Comparison of ENCODE assay signal across 27 cellular contexts in the genomic region with DNA sequence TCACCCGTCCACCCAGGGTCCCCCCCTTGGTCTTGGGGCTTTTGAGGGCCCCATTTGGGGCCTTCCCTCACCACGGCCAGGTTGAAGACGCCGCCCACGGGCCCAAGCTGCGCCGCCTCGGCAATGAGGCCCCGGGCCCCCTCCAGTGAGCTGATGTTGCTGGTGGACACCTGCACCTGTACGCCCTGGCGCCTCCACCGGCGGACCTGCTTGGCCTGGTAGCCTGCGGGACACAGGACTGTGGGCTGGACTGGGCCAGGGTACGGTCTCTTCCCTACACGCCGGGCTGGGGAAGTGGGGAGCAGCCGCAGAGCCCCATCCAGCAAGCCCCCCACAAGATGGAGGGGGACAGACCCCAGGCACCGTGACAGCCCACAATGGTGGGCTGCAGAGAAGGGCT. TPM values are rescaled to one million over a fixed set of nuclear protein-coding genes. Genes with fewer than 3 reads are reported as not detected.
A peak's percentile ranks its signal among the peaks of the same experiment; 100 is the strongest.
DNase-seq lines count a peak whose midpoint lies in the region; ATAC-seq, FAIRE-seq and TF ChIP-seq lines count a peak whose summit lies in the region.
"Had no signal": no experiment of that assay in that cellular context is flagged by ENCODE, and none has a peak within 500 bp of the region (broad histone marks: within the 10 kb centered on the region; RNA-seq: fewer than 3 reads in every experiment).

No MANE protein-coding gene starts in this region.

- H3K9me3 ChIP-seq in HepG2 (ENCODE audit: low read length) (no peaks in the 10 kb centered on the region), right lobe of liver (no peaks in the 10 kb centered on the region), neuronal stem cell (replicated peaks in 1 of 2; ENCODE audit: control insufficient read depth in 2 of 2, insufficient read depth in 1 of 2, low read depth in 1 of 2, low read length in 2 of 2) (peaks cover 0 to 1% of the 10 kb centered on the region in 2 donors), neural progenitor cell (ENCODE audit: low read depth) (no peaks in the 10 kb centered on the region)
- H3K9me3 ChIP-seq: BE2C, BLaER1 had no signal

- no peak overlapping the region for H3K4me3 Mint-ChIP-seq in neural progenitor cell
- H3K4me3 Mint-ChIP-seq: CD14-positive monocyte; CD4-positive, alpha-beta memory T cell; CD4-positive, CD25-positive, alpha-beta regulatory T cell; CD8-positive, alpha-beta memory T cell had no signal

- peak overlapping the region; percentile 78 for H2BK5ac ChIP-seq in neuronal stem cell (ENCODE audit: low read length)

- POLR2A ChIA-PET in HepG2 (lab: Yijun Ruan, JAX) (no interaction called here), RWPE1 (lab: Yijun Ruan, JAX; ENCODE audit: low non-redundant PET) (no interaction called here)

- H3K27me3 Mint-ChIP-seq in neural progenitor cell (ENCODE audit: insufficient read depth, low read depth), result peaks cover 2% of the 10 kb centered on the region
- H3K27me3 Mint-ChIP-seq: CD4-positive, alpha-beta memory T cell; CD4-positive, CD25-positive, alpha-beta regulatory T cell; CD8-positive, alpha-beta memory T cell had no signal

- intact Hi-C loops in HepG2 (cut with micrococcal nuclease; ENCODE audit: unreplicated experiment) (no loop called here), right lobe of liver (cut with DNase I) (loop anchor here in 1 of 2 donors (10.0 kb wide), 1 partner anchor 48 kb away; the partner anchor contains the start of genes DCXR and RAC3)

- TF ChIP-seq CTCF in HepG2 (CRISPR knock-in tag; IDR thresholded peaks at IDR 0.05) (no peak), right lobe of liver (IDR thresholded peaks at IDR 0.05) (no peak), RWPE1 (conservative IDR thresholded peaks at IDR 0.05; ENCODE audit: low read depth) (no peak), neural progenitor cell (IDR thresholded peaks at IDR 0.05) (no peak)

- no peak for FAIRE-seq in HepG2 (lab: Jason Lieb, UNC)
- FAIRE-seq: A204.1, GM12878, GM12892, GM18507 had no signal

- no peak overlapping the region for H2BK12ac ChIP-seq in neuronal stem cell (ENCODE audit: low read length)

- H4K91ac ChIP-seq in neuronal stem cell (ENCODE audit: low read depth, low read length, poor library complexity), result no peak overlapping the region

- no peak for TF ChIP-seq RAD21 in HepG2 (CRISPR knock-in tag; IDR thresholded peaks at IDR 0.05)

- H3K4me3 ChIP-seq in HepG2 (replicated peaks in 1 of 3; ENCODE audit: insufficient read depth in 1 of 3, low read depth in 2 of 3, low read length in 3 of 3), result no peak overlapping the region
- H3K4me3 ChIP-seq in right lobe of liver, result no peak overlapping the region
- H3K4me3 ChIP-seq in neuronal stem cell (ENCODE audit: low read length in 2 of 2), result no peak overlapping the region
- no peak overlapping the region for H3K4me3 ChIP-seq in neural progenitor cell
- H3K4me3 ChIP-seq: BLaER1, GM12878 had no signal

- H3K79me1 ChIP-seq in neuronal stem cell (ENCODE audit: low read depth, low read length), result peaks cover 46% of the 10 kb centered on the region

- no peak overlapping the region for H3K27ac Mint-ChIP-seq in neural progenitor cell
- H3K27ac Mint-ChIP-seq: CD4-positive, alpha-beta memory T cell; CD4-positive, CD25-positive, alpha-beta regulatory T cell; CD8-positive, alpha-beta memory T cell had no signal

- DNase-seq in HepG2 (ENCODE audit: low spot score), result no peak
- DNase-seq in right lobe of liver, result no peak
- DNase-seq in RWPE1 (ENCODE audit: low spot score), result no peak
- no peak for DNase-seq in neuronal stem cell (ENCODE audit: low spot score)
- no peak for DNase-seq in substantia nigra (lab: John Stamatoyannopoulos, UW)
- no peak for DNase-seq in neural progenitor cell (ENCODE audit: low spot score)
- DNase-seq: 8988T; ACHN; BE2C; C1 segment of cervical spinal cord; CD4-positive, alpha-beta memory T cell; CD4-positive, CD25-positive, alpha-beta regulatory T cell; CD8-positive, alpha-beta memory T cell; COR-L47; DMS 273 treated with DMSO at 0.1 percent for 48 hours; DMS153; DMS53; DMS79; DND-41; EL; GDM1 had no signal

- H2AK5ac ChIP-seq in neuronal stem cell (ENCODE audit: low read depth, low read length), result no peak overlapping the region

- H3K18ac ChIP-seq in neuronal stem cell (ENCODE audit: low read length), result no peak overlapping the region

- no TSS peak for BruUV-seq in HepG2 (replicated peaks; lab: Mats Ljungman, UMichigan)

- in situ Hi-C loops in HepG2 (cut with HindIII; ENCODE audit: extremely low pct_ligation_motif_present, low pct_unique_long_range_greater_than_20kb), result no loop called here

- H3K27ac ChIP-seq in HepG2 (ENCODE audit: extremely low read length, insufficient read depth, low read length) (no peak overlapping the region), right lobe of liver (no peak overlapping the region), RWPE1 (peak overlapping the region; percentile 96), neuronal stem cell (replicated peaks; ENCODE audit: low read length) (no peak overlapping the region), substantia nigra (ENCODE audit: low read depth, low read length, poor library complexity, severe bottlenecking) (no peak overlapping the region), neural progenitor cell (no peak overlapping the region)
- H3K27ac ChIP-seq: BLaER1 had no signal

- H4K20me1 ChIP-seq in HepG2 (ENCODE audit: insufficient read depth, low read length) (peaks cover 61% of the 10 kb centered on the region), neural progenitor cell (ENCODE audit: low read depth) (peaks cover 81% of the 10 kb centered on the region)

- no peak overlapping the region for H3K4ac ChIP-seq in neuronal stem cell (ENCODE audit: low read length)

- ATAC-seq in HepG2, result no peak
- ATAC-seq in right lobe of liver, result no peak
- ATAC-seq: GM12878 had no signal

- H2AFZ ChIP-seq in HepG2 (ENCODE audit: low read length) (no peak overlapping the region), neuronal stem cell (ENCODE audit: low read length) (no peak overlapping the region), neural progenitor cell (replicated peaks) (no peak overlapping the region)

- H3K23ac ChIP-seq in neuronal stem cell (ENCODE audit: low read depth, low read length, poor library complexity), result no peak overlapping the region

- H3K36me3 Mint-ChIP-seq in neural progenitor cell, result peaks cover 5% of the 10 kb centered on the region
- H3K36me3 Mint-ChIP-seq: CD4-positive, CD25-positive, alpha-beta regulatory T cell had no signal

- no peaks in the 10 kb centered on the region for H3K9me3 Mint-ChIP-seq in neural progenitor cell
- H3K9me3 Mint-ChIP-seq: CD4-positive, alpha-beta memory T cell; CD4-positive, CD25-positive, alpha-beta regulatory T cell; CD8-positive, alpha-beta memory T cell had no signal

- H3K9ac ChIP-seq in HepG2 (ENCODE audit: insufficient read depth, low read depth, low read length) (no peak overlapping the region), neuronal stem cell (ENCODE audit: low read depth, low read length, poor library complexity) (no peak overlapping the region), neural progenitor cell (no peak overlapping the region)
- H3K9ac ChIP-seq: BLaER1 had no signal

- CTCF ChIA-PET in HepG2 (lab: Yijun Ruan, JAX; ENCODE audit: low intra/inter-chr PET ratio, low total read pairs) (no interaction called here), RWPE1 (lab: Yijun Ruan, JAX) (no interaction called here)

- 99% methylated on average over 14 of the region's 19 CpGs for WGBS in HepG2 (ENCODE audit: low lambda C conversion rate)
- no CpG with 5 or more reads among the region's 19 CpGs for WGBS in right lobe of liver (ENCODE audit: insufficient coverage, low coverage, low lambda C conversion rate, missing lambda C conversion rate)
- WGBS in neuronal stem cell (ENCODE audit: extremely low coverage in 2 of 2, insufficient read length in 2 of 2, insufficient replicate concordance in 1 of 2), 2 donors, result no CpG with 5 or more reads among the region's 19 CpGs

- peaks cover 2% of the 10 kb centered on the region for H3K79me2 ChIP-seq in HepG2 (ENCODE audit: insufficient read depth, low read length)
- no peaks in the 10 kb centered on the region for H3K79me2 ChIP-seq in neural progenitor cell (ENCODE audit: low read depth)

- H3K4me1 ChIP-seq in HepG2 (ENCODE audit: insufficient read depth, low read length), result no peaks in the 10 kb centered on the region
- H3K4me1 ChIP-seq in right lobe of liver, result no peaks in the 10 kb centered on the region
- peaks cover 0 to 3% of the 10 kb centered on the region in 2 donors for H3K4me1 ChIP-seq in neuronal stem cell (ENCODE audit: control insufficient read depth in 2 of 2, insufficient read depth in 1 of 2, low read depth in 1 of 2, low read length in 2 of 2)
- H3K4me1 ChIP-seq in neural progenitor cell, result no peaks in the 10 kb centered on the region
- H3K4me1 ChIP-seq: BE2C had no signal

- H3K27me3 ChIP-seq in HepG2 (ENCODE audit: control insufficient read depth in 1 of 2, insufficient read depth in 2 of 2, low read length in 2 of 2) (no peaks in the 10 kb centered on the region), right lobe of liver (no peaks in the 10 kb centered on the region), neuronal stem cell (ENCODE audit: control insufficient read depth in 3 of 3, insufficient read depth in 3 of 3, low read depth in 1 of 3, low read length in 3 of 3) (no peaks in the 10 kb centered on the region), neural progenitor cell (no peaks in the 10 kb centered on the region)
- H3K27me3 ChIP-seq: BE2C, BLaER1 had no signal

- peaks cover 2% of the 10 kb centered on the region for H3K4me1 Mint-ChIP-seq in neural progenitor cell
- H3K4me1 Mint-ChIP-seq: CD14-positive monocyte; CD4-positive, alpha-beta memory T cell; CD4-positive, CD25-positive, alpha-beta regulatory T cell; CD8-positive, alpha-beta memory T cell had no signal

- peaks cover 76 to 89% of the 10 kb centered on the region in 2 experiments for H3K36me3 ChIP-seq in HepG2 (replicated peaks in 1 of 2; ENCODE audit: control insufficient read depth in 1 of 2, insufficient read depth in 2 of 2, low read length in 2 of 2)
- peaks cover 12 to 96% (median 46%) of the 10 kb centered on the region in 4 donors for H3K36me3 ChIP-seq in right lobe of liver
- peaks cover 83 to 98% of the 10 kb centered on the region in 2 donors for H3K36me3 ChIP-seq in neuronal stem cell (replicated peaks in 1 of 2; ENCODE audit: control insufficient read depth in 2 of 2, insufficient read depth in 2 of 2, low read length in 2 of 2)
- H3K36me3 ChIP-seq in neural progenitor cell, result no peaks in the 10 kb centered on the region

- H3K4me2 ChIP-seq in HepG2 (ENCODE audit: low read depth, low read length), result no peak overlapping the region
- no peak overlapping the region for H3K4me2 ChIP-seq in neuronal stem cell (ENCODE audit: insufficient read depth, low read length, poor library complexity, severe bottlenecking)
- no peak overlapping the region for H3K4me2 ChIP-seq in neural progenitor cell
- H3K4me2 ChIP-seq: BLaER1 had no signal

- H4K8ac ChIP-seq in neuronal stem cell (ENCODE audit: low read depth, low read length), result no peak overlapping the region

- H2BK120ac ChIP-seq in neuronal stem cell (ENCODE audit: low read depth, low read length), result no peak overlapping the region

- TF ChIP-seq POLR2A in HepG2 (IDR thresholded peaks at IDR 0.05; ENCODE audit: insufficient read depth in 1 of 2, low read depth in 2 of 2, low read length in 2 of 2) (no peak), right lobe of liver (IDR thresholded peaks at IDR 0.05) (no peak)

- TF ChIP-seq EP300 in HepG2 (IDR thresholded peaks at IDR 0.05; ENCODE audit: low read depth in 2 of 2, low read length in 2 of 2) (no peak), HepG2 (CRISPR knock-in tag; IDR thresholded peaks at IDR 0.05; ENCODE audit: borderline replicate concordance) (no peak)

- no peak overlapping the region for H2BK15ac ChIP-seq in neuronal stem cell (ENCODE audit: low read length)

- H3K14ac ChIP-seq in neuronal stem cell (ENCODE audit: low read length), result no peak overlapping the region

- peaks cover 21% of the 10 kb centered on the region for H3F3A ChIP-seq in neural progenitor cell (ENCODE audit: low read depth)

RNA-seq across cellular contexts. Expression of gene FASN, which starts 15.6 kb away (rescaled TPM):
- 101 and 192 TPM in 2 replicates for total RNA-seq in HepG2 (2016; rRNA removed; fragmentation: Illumina TruSeq; extraction: Trizol)
- total RNA-seq in HepG2 (2016; cell fraction: cytosol; rRNA removed; fragmentation: Illumina TruSeq; extraction: Trizol; ENCODE audit: low read depth), result 28.4 and 29.9 TPM in 2 replicates
- 118 and 157 TPM in 2 replicates for total RNA-seq in HepG2 (2016; cell fraction: insoluble cytoplasmic fraction; rRNA removed; fragmentation: Illumina TruSeq; extraction: Trizol)
- total RNA-seq in HepG2 (2016; cell fraction: membrane; rRNA removed; fragmentation: Illumina TruSeq; extraction: Trizol), result 63.2 and 68.3 TPM in 2 replicates
- total RNA-seq in HepG2 (2016; cell fraction: nucleus; rRNA removed; fragmentation: Illumina TruSeq; extraction: Trizol), result 147 and 173 TPM in 2 replicates
- polyA plus RNA-seq in HepG2 (2011; rRNA removed), result 51.7 and 92.4 TPM in 2 replicates
- polyA plus RNA-seq in HepG2 (2011; cell fraction: cytosol; rRNA removed), result 62.2 and 67.6 TPM in 2 replicates
- polyA plus RNA-seq in HepG2 (2011; cell fraction: nucleus; rRNA removed), result 516 and 545 TPM in 2 replicates
- 163 and 245 TPM in 2 replicates for polyA plus RNA-seq in HepG2 (2012)
- polyA plus RNA-seq in HepG2 (2016; cell fraction: cytosol; fragmentation: Illumina TruSeq; extraction: Trizol; ENCODE audit: low read depth), result 24.8 and 25.4 TPM in 2 replicates
- polyA plus RNA-seq in HepG2 (2016; cell fraction: insoluble cytoplasmic fraction; fragmentation: Illumina TruSeq; extraction: Trizol; ENCODE audit: low read depth), result 209 and 303 TPM in 2 replicates
- polyA plus RNA-seq in HepG2 (2016; cell fraction: membrane; fragmentation: Illumina TruSeq; extraction: Trizol; ENCODE audit: low read depth), result 52.3 and 61.0 TPM in 2 replicates
- polyA plus RNA-seq in HepG2 (2016; cell fraction: nucleus; fragmentation: Illumina TruSeq; extraction: Trizol; ENCODE audit: insufficient read depth, low read depth), result 501 and 529 TPM in 2 replicates
- 35.6 and 241 TPM in 2 replicates for polyA minus RNA-seq in HepG2 (2011; rRNA and poly(A)+ RNA removed; ENCODE audit: low replicate concordance)
- 226 and 344 TPM in 2 replicates for polyA minus RNA-seq in HepG2 (2011; cell fraction: cytosol; rRNA and poly(A)+ RNA removed)
- polyA minus RNA-seq in HepG2 (2011; cell fraction: nucleus; rRNA and poly(A)+ RNA removed), result 97.7 and 151 TPM in 2 replicates
- 100 to 1,000 TPM in 4 of 6 experiments, 10 to 100 TPM in 2; 76.5 to 290 (median 217) TPM for total RNA-seq in right lobe of liver
- 128 TPM for polyA plus RNA-seq in neuronal stem cell (2013, experiment 1 of 2)
- polyA plus RNA-seq in neuronal stem cell (2013, experiment 2 of 2), result 131 TPM
- 77.9 and 266 TPM in 2 replicates for total RNA-seq in neural progenitor cell (ENCODE audit: low replicate concordance)

RNA-seq across cellular contexts. Expression of gene DUS1L, which starts 16.9 kb away (rescaled TPM):
- total RNA-seq in HepG2 (2016; rRNA removed; fragmentation: Illumina TruSeq; extraction: Trizol), result 67.9 and 109 TPM in 2 replicates
- total RNA-seq in HepG2 (2016; cell fraction: cytosol; rRNA removed; fragmentation: Illumina TruSeq; extraction: Trizol; ENCODE audit: low read depth), result 206 and 220 TPM in 2 replicates
- 58.4 and 113 TPM in 2 replicates for total RNA-seq in HepG2 (2016; cell fraction: insoluble cytoplasmic fraction; rRNA removed; fragmentation: Illumina TruSeq; extraction: Trizol)
- total RNA-seq in HepG2 (2016; cell fraction: membrane; rRNA removed; fragmentation: Illumina TruSeq; extraction: Trizol), result 268 and 276 TPM in 2 replicates
- total RNA-seq in HepG2 (2016; cell fraction: nucleus; rRNA removed; fragmentation: Illumina TruSeq; extraction: Trizol), result 69.9 and 102 TPM in 2 replicates
- polyA plus RNA-seq in HepG2 (2011; rRNA removed), result 81.0 and 108 TPM in 2 replicates
- polyA plus RNA-seq in HepG2 (2011; cell fraction: cytosol; rRNA removed), result 64.5 and 97.7 TPM in 2 replicates
- polyA plus RNA-seq in HepG2 (2011; cell fraction: nucleus; rRNA removed), result 583 and 668 TPM in 2 replicates
- polyA plus RNA-seq in HepG2 (2012), result 82.7 and 123 TPM in 2 replicates
- polyA plus RNA-seq in HepG2 (2016; cell fraction: cytosol; fragmentation: Illumina TruSeq; extraction: Trizol; ENCODE audit: low read depth), result 353 and 384 TPM in 2 replicates
- 138 and 172 TPM in 2 replicates for polyA plus RNA-seq in HepG2 (2016; cell fraction: insoluble cytoplasmic fraction; fragmentation: Illumina TruSeq; extraction: Trizol; ENCODE audit: low read depth)
- 444 and 521 TPM in 2 replicates for polyA plus RNA-seq in HepG2 (2016; cell fraction: membrane; fragmentation: Illumina TruSeq; extraction: Trizol; ENCODE audit: low read depth)
- 330 and 339 TPM in 2 replicates for polyA plus RNA-seq in HepG2 (2016; cell fraction: nucleus; fragmentation: Illumina TruSeq; extraction: Trizol; ENCODE audit: insufficient read depth, low read depth)
- 47.0 and 79.2 TPM in 2 replicates for polyA minus RNA-seq in HepG2 (2011; rRNA and poly(A)+ RNA removed; ENCODE audit: low replicate concordance)
- polyA minus RNA-seq in HepG2 (2011; cell fraction: cytosol; rRNA and poly(A)+ RNA removed), result 31.7 and 34.4 TPM in 2 replicates
- polyA minus RNA-seq in HepG2 (2011; cell fraction: nucleus; rRNA and poly(A)+ RNA removed), result 85.7 and 87.9 TPM in 2 replicates
- total RNA-seq in right lobe of liver, result 100 to 1,000 TPM in 2 of 6 experiments, 10 to 100 TPM in 4; 61.8 to 115 (median 89.9) TPM
- polyA plus RNA-seq in neuronal stem cell (2013, experiment 1 of 2), result 33.5 TPM
- 31.8 TPM for polyA plus RNA-seq in neuronal stem cell (2013, experiment 2 of 2)
- 54.5 and 76.6 TPM in 2 replicates for total RNA-seq in neural progenitor cell (ENCODE audit: low replicate concordance)

RNA-seq across cellular contexts. Expression of gene GPS1, which starts 30.8 kb away (rescaled TPM):
- total RNA-seq in HepG2 (2016; rRNA removed; fragmentation: Illumina TruSeq; extraction: Trizol) (106 and 124 TPM in 2 replicates), right lobe of liver (10 to 100 TPM; 46.5 to 93.5 (median 62.1) TPM), neural progenitor cell (ENCODE audit: low replicate concordance) (86.6 and 174 TPM in 2 replicates)
- total RNA-seq in HepG2 (2016; cell fraction: cytosol; rRNA removed; fragmentation: Illumina TruSeq; extraction: Trizol; ENCODE audit: low read depth), result 87.3 and 88.2 TPM in 2 replicates
- total RNA-seq in HepG2 (2016; cell fraction: insoluble cytoplasmic fraction; rRNA removed; fragmentation: Illumina TruSeq; extraction: Trizol), result 99.7 and 134 TPM in 2 replicates
- 96.5 and 111 TPM in 2 replicates for total RNA-seq in HepG2 (2016; cell fraction: membrane; rRNA removed; fragmentation: Illumina TruSeq; extraction: Trizol)
- 89.5 and 106 TPM in 2 replicates for total RNA-seq in HepG2 (2016; cell fraction: nucleus; rRNA removed; fragmentation: Illumina TruSeq; extraction: Trizol)
- 128 and 161 TPM in 2 replicates for polyA plus RNA-seq in HepG2 (2011; rRNA removed)
- 107 and 157 TPM in 2 replicates for polyA plus RNA-seq in HepG2 (2011; cell fraction: cytosol; rRNA removed)
- polyA plus RNA-seq in HepG2 (2011; cell fraction: nucleus; rRNA removed), result 389 and 467 TPM in 2 replicates
- polyA plus RNA-seq in HepG2 (2012), result 102 and 120 TPM in 2 replicates
- 96.5 and 102 TPM in 2 replicates for polyA plus RNA-seq in HepG2 (2016; cell fraction: cytosol; fragmentation: Illumina TruSeq; extraction: Trizol; ENCODE audit: low read depth)
- polyA plus RNA-seq in HepG2 (2016; cell fraction: insoluble cytoplasmic fraction; fragmentation: Illumina TruSeq; extraction: Trizol; ENCODE audit: low read depth), result 120 and 146 TPM in 2 replicates
- 103 and 104 TPM in 2 replicates for polyA plus RNA-seq in HepG2 (2016; cell fraction: membrane; fragmentation: Illumina TruSeq; extraction: Trizol; ENCODE audit: low read depth)
- 225 and 229 TPM in 2 replicates for polyA plus RNA-seq in HepG2 (2016; cell fraction: nucleus; fragmentation: Illumina TruSeq; extraction: Trizol; ENCODE audit: insufficient read depth, low read depth)
- 182 and 265 TPM in 2 replicates for polyA minus RNA-seq in HepG2 (2011; rRNA and poly(A)+ RNA removed; ENCODE audit: low replicate concordance)
- polyA minus RNA-seq in HepG2 (2011; cell fraction: cytosol; rRNA and poly(A)+ RNA removed), result 76.6 and 80.3 TPM in 2 replicates
- polyA minus RNA-seq in HepG2 (2011; cell fraction: nucleus; rRNA and poly(A)+ RNA removed), result 60.2 and 61.0 TPM in 2 replicates
- polyA plus RNA-seq in neuronal stem cell (2013, experiment 1 of 2), result 67.9 TPM
- 66.6 TPM for polyA plus RNA-seq in neuronal stem cell (2013, experiment 2 of 2)

RNA-seq across cellular contexts. Expression of gene RFNG, which starts 30.8 kb away (rescaled TPM):
- total RNA-seq in HepG2 (2016; rRNA removed; fragmentation: Illumina TruSeq; extraction: Trizol), result 27.8 and 64.0 TPM in 2 replicates
- 72.5 and 73.8 TPM in 2 replicates for total RNA-seq in HepG2 (2016; cell fraction: cytosol; rRNA removed; fragmentation: Illumina TruSeq; extraction: Trizol; ENCODE audit: low read depth)
- total RNA-seq in HepG2 (2016; cell fraction: insoluble cytoplasmic fraction; rRNA removed; fragmentation: Illumina TruSeq; extraction: Trizol), result 23.6 and 61.0 TPM in 2 replicates
- 95.0 and 98.0 TPM in 2 replicates for total RNA-seq in HepG2 (2016; cell fraction: membrane; rRNA removed; fragmentation: Illumina TruSeq; extraction: Trizol)
- 53.3 and 60.7 TPM in 2 replicates for total RNA-seq in HepG2 (2016; cell fraction: nucleus; rRNA removed; fragmentation: Illumina TruSeq; extraction: Trizol)
- 61.4 and 90.6 TPM in 2 replicates for polyA plus RNA-seq in HepG2 (2011; rRNA removed)
- polyA plus RNA-seq in HepG2 (2011; cell fraction: cytosol; rRNA removed), result 36.1 and 62.0 TPM in 2 replicates
- 548 and 733 TPM in 2 replicates for polyA plus RNA-seq in HepG2 (2011; cell fraction: nucleus; rRNA removed)
- 60.9 and 71.7 TPM in 2 replicates for polyA plus RNA-seq in HepG2 (2012)
- 106 and 121 TPM in 2 replicates for polyA plus RNA-seq in HepG2 (2016; cell fraction: cytosol; fragmentation: Illumina TruSeq; extraction: Trizol; ENCODE audit: low read depth)
- 35.7 and 47.7 TPM in 2 replicates for polyA plus RNA-seq in HepG2 (2016; cell fraction: insoluble cytoplasmic fraction; fragmentation: Illumina TruSeq; extraction: Trizol; ENCODE audit: low read depth)
- polyA plus RNA-seq in HepG2 (2016; cell fraction: membrane; fragmentation: Illumina TruSeq; extraction: Trizol; ENCODE audit: low read depth), result 128 and 132 TPM in 2 replicates
- polyA plus RNA-seq in HepG2 (2016; cell fraction: nucleus; fragmentation: Illumina TruSeq; extraction: Trizol; ENCODE audit: insufficient read depth, low read depth), result 227 and 229 TPM in 2 replicates
- polyA minus RNA-seq in HepG2 (2011; rRNA and poly(A)+ RNA removed; ENCODE audit: low replicate concordance), result 12.3 and 58.2 TPM in 2 replicates
- polyA minus RNA-seq in HepG2 (2011; cell fraction: cytosol; rRNA and poly(A)+ RNA removed), result 21.9 and 29.0 TPM in 2 replicates
- polyA minus RNA-seq in HepG2 (2011; cell fraction: nucleus; rRNA and poly(A)+ RNA removed), result 29.7 and 35.9 TPM in 2 replicates
- total RNA-seq in right lobe of liver, result 10 to 100 TPM; 29.9 to 53.3 (median 43.7) TPM
- polyA plus RNA-seq in neuronal stem cell (2013, experiment 1 of 2), result 25.7 TPM
- 26.2 TPM for polyA plus RNA-seq in neuronal stem cell (2013, experiment 2 of 2)
- total RNA-seq in neural progenitor cell (ENCODE audit: low replicate concordance), result 13.6 and 41.0 TPM in 2 replicates

RNA-seq across cellular contexts. Expression of gene DCXR, which starts 45.0 kb away (rescaled TPM):
- total RNA-seq in HepG2 (2016; rRNA removed; fragmentation: Illumina TruSeq; extraction: Trizol) (286 and 311 TPM in 2 replicates), right lobe of liver (1,000 to 10,000 TPM in 2 of 6 experiments, 100 to 1,000 TPM in 4; 389 to 1,607 (median 735) TPM), neural progenitor cell (ENCODE audit: low replicate concordance) (36.5 and 64.9 TPM in 2 replicates)
- total RNA-seq in HepG2 (2016; cell fraction: cytosol; rRNA removed; fragmentation: Illumina TruSeq; extraction: Trizol; ENCODE audit: low read depth), result 275 and 353 TPM in 2 replicates
- 302 and 321 TPM in 2 replicates for total RNA-seq in HepG2 (2016; cell fraction: insoluble cytoplasmic fraction; rRNA removed; fragmentation: Illumina TruSeq; extraction: Trizol)
- total RNA-seq in HepG2 (2016; cell fraction: membrane; rRNA removed; fragmentation: Illumina TruSeq; extraction: Trizol), result 228 and 297 TPM in 2 replicates
- total RNA-seq in HepG2 (2016; cell fraction: nucleus; rRNA removed; fragmentation: Illumina TruSeq; extraction: Trizol), result 132 and 152 TPM in 2 replicates
- polyA plus RNA-seq in HepG2 (2011; rRNA removed), result 287 and 290 TPM in 2 replicates
- 253 and 424 TPM in 2 replicates for polyA plus RNA-seq in HepG2 (2011; cell fraction: cytosol; rRNA removed)
- polyA plus RNA-seq in HepG2 (2011; cell fraction: nucleus; rRNA removed), result 645 and 737 TPM in 2 replicates
- polyA plus RNA-seq in HepG2 (2012), result 190 and 266 TPM in 2 replicates
- 398 and 426 TPM in 2 replicates for polyA plus RNA-seq in HepG2 (2016; cell fraction: cytosol; fragmentation: Illumina TruSeq; extraction: Trizol; ENCODE audit: low read depth)
- 296 and 330 TPM in 2 replicates for polyA plus RNA-seq in HepG2 (2016; cell fraction: insoluble cytoplasmic fraction; fragmentation: Illumina TruSeq; extraction: Trizol; ENCODE audit: low read depth)
- 308 and 335 TPM in 2 replicates for polyA plus RNA-seq in HepG2 (2016; cell fraction: membrane; fragmentation: Illumina TruSeq; extraction: Trizol; ENCODE audit: low read depth)
- polyA plus RNA-seq in HepG2 (2016; cell fraction: nucleus; fragmentation: Illumina TruSeq; extraction: Trizol; ENCODE audit: insufficient read depth, low read depth), result 280 and 299 TPM in 2 replicates
- 73.9 and 172 TPM in 2 replicates for polyA minus RNA-seq in HepG2 (2011; rRNA and poly(A)+ RNA removed; ENCODE audit: low replicate concordance)
- polyA minus RNA-seq in HepG2 (2011; cell fraction: cytosol; rRNA and poly(A)+ RNA removed), result 52.1 and 74.6 TPM in 2 replicates
- 61.5 and 67.5 TPM in 2 replicates for polyA minus RNA-seq in HepG2 (2011; cell fraction: nucleus; rRNA and poly(A)+ RNA removed)
- 72.9 TPM for polyA plus RNA-seq in neuronal stem cell (2013, experiment 1 of 2)
- polyA plus RNA-seq in neuronal stem cell (2013, experiment 2 of 2), result 72.2 TPM
